Comparison of ENCODE assay signal across 1 cellular context in the genomic region with DNA sequence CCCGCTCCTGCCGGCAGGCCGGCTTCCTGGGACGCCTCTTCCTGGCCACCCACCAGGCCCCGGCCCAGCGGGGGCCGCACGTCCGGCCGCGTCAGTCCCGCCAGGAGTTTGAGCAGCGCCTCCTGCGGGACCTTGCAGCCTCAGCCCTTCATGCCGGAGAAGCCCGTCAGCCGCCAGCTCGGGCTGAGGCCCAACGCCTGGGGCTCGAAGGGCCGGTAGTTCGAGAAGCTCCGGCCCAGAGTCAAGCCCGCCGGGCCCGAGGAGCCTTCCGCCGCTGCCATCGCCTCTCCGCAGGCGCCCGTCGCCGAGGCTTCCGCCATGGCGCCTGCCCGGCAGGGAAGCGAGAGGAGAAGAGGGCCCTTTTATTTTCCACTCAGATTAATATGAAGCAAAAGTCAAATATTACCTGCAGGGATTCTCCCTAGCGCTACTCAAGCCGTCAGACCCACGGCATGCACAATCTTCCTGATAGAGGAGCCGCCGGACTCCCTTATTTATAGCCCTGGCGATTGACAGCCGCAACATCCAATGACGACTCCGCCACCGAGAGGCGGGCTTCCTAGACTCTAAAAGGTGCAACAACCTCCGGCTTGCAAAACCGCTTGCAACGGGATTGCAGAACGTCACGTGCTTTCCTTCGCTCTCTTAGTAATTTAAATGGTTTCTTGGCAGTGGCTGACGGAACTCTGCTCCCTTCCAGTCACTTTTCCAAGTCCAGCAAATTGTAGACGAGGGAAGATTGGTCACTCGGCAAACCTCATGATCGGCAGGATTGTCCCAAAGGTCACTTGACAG.
A peak's percentile ranks its signal among the peaks of the same experiment; 100 is the strongest.
TF ChIP-seq lines count a peak whose summit lies in the region.

A gene with protein sequence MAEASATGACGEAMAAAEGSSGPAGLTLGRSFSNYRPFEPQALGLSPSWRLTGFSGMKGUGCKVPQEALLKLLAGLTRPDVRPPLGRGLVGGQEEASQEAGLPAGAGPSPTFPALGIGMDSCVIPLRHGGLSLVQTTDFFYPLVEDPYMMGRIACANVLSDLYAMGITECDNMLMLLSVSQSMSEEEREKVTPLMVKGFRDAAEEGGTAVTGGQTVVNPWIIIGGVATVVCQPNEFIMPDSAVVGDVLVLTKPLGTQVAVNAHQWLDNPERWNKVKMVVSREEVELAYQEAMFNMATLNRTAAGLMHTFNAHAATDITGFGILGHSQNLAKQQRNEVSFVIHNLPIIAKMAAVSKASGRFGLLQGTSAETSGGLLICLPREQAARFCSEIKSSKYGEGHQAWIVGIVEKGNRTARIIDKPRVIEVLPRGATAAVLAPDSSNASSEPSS (minus strand): TSS at position 467 of the 795 bp plus-strand sequence. CDS start 147 bp downstream, at position 320.

TF ChIP-seq in GM12878, 131 proteins besides CTCF, POLR2A, EP300 and RAD21 (continued from another document and continues in another):
- TF ChIP-seq, protein P1, sequence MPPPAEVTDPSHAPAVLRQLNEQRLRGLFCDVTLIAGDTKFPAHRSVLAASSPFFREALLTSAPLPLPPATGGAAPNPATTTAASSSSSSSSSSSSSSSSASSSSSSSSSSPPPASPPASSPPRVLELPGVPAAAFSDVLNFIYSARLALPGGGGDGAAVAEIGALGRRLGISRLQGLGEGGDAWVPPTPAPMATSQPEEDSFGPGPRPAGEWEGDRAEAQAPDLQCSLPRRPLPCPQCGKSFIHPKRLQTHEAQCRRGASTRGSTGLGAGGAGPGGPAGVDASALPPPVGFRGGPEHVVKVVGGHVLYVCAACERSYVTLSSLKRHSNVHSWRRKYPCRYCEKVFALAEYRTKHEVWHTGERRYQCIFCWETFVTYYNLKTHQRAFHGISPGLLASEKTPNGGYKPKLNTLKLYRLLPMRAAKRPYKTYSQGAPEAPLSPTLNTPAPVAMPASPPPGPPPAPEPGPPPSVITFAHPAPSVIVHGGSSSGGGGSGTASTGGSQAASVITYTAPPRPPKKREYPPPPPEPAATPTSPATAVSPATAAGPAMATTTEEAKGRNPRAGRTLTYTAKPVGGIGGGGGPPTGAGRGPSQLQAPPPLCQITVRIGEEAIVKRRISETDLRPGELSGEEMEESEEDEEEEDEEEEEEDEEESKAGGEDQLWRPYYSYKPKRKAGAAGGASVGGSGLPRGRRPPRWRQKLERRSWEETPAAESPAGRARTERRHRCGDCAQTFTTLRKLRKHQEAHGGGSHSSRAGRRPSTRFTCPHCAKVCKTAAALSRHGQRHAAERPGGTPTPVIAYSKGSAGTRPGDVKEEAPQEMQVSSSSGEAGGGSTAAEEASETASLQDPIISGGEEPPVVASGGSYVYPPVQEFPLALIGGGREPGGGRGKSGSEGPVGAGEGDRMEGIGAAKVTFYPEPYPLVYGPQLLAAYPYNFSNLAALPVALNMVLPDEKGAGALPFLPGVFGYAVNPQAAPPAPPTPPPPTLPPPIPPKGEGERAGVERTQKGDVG (CRISPR knock-in tag; IDR thresholded peaks at IDR 0.05): no peak
- TF ChIP-seq, protein P2, sequence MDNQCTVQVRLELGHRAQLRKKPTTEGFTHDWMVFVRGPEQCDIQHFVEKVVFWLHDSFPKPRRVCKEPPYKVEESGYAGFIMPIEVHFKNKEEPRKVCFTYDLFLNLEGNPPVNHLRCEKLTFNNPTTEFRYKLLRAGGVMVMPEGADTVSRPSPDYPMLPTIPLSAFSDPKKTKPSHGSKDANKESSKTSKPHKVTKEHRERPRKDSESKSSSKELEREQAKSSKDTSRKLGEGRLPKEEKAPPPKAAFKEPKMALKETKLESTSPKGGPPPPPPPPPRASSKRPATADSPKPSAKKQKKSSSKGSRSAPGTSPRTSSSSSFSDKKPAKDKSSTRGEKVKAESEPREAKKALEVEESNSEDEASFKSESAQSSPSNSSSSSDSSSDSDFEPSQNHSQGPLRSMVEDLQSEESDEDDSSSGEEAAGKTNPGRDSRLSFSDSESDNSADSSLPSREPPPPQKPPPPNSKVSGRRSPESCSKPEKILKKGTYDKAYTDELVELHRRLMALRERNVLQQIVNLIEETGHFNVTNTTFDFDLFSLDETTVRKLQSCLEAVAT (IDR thresholded peaks at IDR 0.05): peak; percentile 99
- TF ChIP-seq, protein P3, sequence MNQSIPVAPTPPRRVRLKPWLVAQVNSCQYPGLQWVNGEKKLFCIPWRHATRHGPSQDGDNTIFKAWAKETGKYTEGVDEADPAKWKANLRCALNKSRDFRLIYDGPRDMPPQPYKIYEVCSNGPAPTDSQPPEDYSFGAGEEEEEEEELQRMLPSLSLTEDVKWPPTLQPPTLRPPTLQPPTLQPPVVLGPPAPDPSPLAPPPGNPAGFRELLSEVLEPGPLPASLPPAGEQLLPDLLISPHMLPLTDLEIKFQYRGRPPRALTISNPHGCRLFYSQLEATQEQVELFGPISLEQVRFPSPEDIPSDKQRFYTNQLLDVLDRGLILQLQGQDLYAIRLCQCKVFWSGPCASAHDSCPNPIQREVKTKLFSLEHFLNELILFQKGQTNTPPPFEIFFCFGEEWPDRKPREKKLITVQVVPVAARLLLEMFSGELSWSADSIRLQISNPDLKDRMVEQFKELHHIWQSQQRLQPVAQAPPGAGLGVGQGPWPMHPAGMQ (IDR thresholded peaks at IDR 0.05; ENCODE audit: borderline replicate concordance): no peak
- TF ChIP-seq KLF5 (IDR thresholded peaks at IDR 0.05; ENCODE audit: partially characterized antibody) (peak; percentile 35), CREB1 (IDR thresholded peaks at IDR 0.05; ENCODE audit: low read depth) (peak; percentile 61), BCL11A (IDR thresholded peaks at IDR 0.05; ENCODE audit: low read depth, low read length) (no peak), ZNF274 (IDR thresholded peaks at IDR 0.05; ENCODE audit: insufficient read depth, insufficient read length) (no peak), PML (IDR thresholded peaks at IDR 0.05; ENCODE audit: low read length) (peak; percentile 98), FOS (IDR thresholded peaks at IDR 0.05; ENCODE audit: borderline replicate concordance, extremely low read depth, insufficient read length) (peak; percentile 38), BACH1 (IDR thresholded peaks at IDR 0.05; ENCODE audit: borderline replicate concordance) (no peak), PAX8 (IDR thresholded peaks at IDR 0.05) (no peak), STAT3 (IDR thresholded peaks at IDR 0.05; ENCODE audit: low read depth, low read length) (no peak), SP1 (IDR thresholded peaks at IDR 0.05; ENCODE audit: low read depth, low read length) (peak; percentile 95), CBFB (IDR thresholded peaks at IDR 0.05; ENCODE audit: low read depth) (peak; percentile 88), SRF (IDR thresholded peaks at IDR 0.05; ENCODE audit: low read depth in 2 of 2, low read length in 2 of 2) (0 out of 4 replicates have a peak, but pooled peaks of 1 of the 2 experiments have one; percentile 19), SIN3A (IDR thresholded peaks at IDR 0.05; ENCODE audit: low read depth, low read length) (peak; percentile 43; the same call in 1 of the 2 replicates), ETV6 (conservative IDR thresholded peaks at IDR 0.05 in 1 of 2, IDR thresholded peaks at IDR 0.05 in 1 of 2; ENCODE audit: borderline replicate concordance in 1 of 2, low read depth in 1 of 2) (no peak), TARDBP (IDR thresholded peaks at IDR 0.05; ENCODE audit: borderline replicate concordance) (no peak), SREBF2 (IDR thresholded peaks at IDR 0.05; ENCODE audit: low read length) (no peak), ZNF207 (IDR thresholded peaks at IDR 0.05; ENCODE audit: borderline replicate concordance) (no peak), SPI1 (IDR thresholded peaks at IDR 0.05; ENCODE audit: borderline replicate concordance, insufficient read depth, low read depth, low read length) (no peak), ZNF24 (IDR thresholded peaks at IDR 0.05) (no peak), CBX3 (IDR thresholded peaks at IDR 0.05; ENCODE audit: borderline replicate concordance, low read depth) (no peak), TCF7 (IDR thresholded peaks at IDR 0.05; ENCODE audit: borderline replicate concordance) (no peak), HDAC6 (IDR thresholded peaks at IDR 0.05; ENCODE audit: unreplicated experiment) (no peak), TAF1 (IDR thresholded peaks at IDR 0.05; ENCODE audit: borderline replicate concordance, low read depth, low read length) (peak; percentile 38; the same call in 1 of the 2 replicates)
- TF ChIP-seq, protein P4, sequence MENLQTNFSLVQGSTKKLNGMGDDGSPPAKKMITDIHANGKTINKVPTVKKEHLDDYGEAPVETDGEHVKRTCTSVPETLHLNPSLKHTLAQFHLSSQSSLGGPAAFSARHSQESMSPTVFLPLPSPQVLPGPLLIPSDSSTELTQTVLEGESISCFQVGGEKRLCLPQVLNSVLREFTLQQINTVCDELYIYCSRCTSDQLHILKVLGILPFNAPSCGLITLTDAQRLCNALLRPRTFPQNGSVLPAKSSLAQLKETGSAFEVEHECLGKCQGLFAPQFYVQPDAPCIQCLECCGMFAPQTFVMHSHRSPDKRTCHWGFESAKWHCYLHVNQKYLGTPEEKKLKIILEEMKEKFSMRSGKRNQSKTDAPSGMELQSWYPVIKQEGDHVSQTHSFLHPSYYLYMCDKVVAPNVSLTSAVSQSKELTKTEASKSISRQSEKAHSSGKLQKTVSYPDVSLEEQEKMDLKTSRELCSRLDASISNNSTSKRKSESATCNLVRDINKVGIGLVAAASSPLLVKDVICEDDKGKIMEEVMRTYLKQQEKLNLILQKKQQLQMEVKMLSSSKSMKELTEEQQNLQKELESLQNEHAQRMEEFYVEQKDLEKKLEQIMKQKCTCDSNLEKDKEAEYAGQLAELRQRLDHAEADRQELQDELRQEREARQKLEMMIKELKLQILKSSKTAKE (IDR thresholded peaks at IDR 0.05; ENCODE audit: low read depth, poor library complexity, severe bottlenecking): no peak
- TF ChIP-seq, protein P5, sequence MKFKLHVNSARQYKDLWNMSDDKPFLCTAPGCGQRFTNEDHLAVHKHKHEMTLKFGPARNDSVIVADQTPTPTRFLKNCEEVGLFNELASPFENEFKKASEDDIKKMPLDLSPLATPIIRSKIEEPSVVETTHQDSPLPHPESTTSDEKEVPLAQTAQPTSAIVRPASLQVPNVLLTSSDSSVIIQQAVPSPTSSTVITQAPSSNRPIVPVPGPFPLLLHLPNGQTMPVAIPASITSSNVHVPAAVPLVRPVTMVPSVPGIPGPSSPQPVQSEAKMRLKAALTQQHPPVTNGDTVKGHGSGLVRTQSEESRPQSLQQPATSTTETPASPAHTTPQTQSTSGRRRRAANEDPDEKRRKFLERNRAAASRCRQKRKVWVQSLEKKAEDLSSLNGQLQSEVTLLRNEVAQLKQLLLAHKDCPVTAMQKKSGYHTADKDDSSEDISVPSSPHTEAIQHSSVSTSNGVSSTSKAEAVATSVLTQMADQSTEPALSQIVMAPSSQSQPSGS (IDR thresholded peaks at IDR 0.05; ENCODE audit: low read length): no peak
- TF ChIP-seq, protein P6, sequence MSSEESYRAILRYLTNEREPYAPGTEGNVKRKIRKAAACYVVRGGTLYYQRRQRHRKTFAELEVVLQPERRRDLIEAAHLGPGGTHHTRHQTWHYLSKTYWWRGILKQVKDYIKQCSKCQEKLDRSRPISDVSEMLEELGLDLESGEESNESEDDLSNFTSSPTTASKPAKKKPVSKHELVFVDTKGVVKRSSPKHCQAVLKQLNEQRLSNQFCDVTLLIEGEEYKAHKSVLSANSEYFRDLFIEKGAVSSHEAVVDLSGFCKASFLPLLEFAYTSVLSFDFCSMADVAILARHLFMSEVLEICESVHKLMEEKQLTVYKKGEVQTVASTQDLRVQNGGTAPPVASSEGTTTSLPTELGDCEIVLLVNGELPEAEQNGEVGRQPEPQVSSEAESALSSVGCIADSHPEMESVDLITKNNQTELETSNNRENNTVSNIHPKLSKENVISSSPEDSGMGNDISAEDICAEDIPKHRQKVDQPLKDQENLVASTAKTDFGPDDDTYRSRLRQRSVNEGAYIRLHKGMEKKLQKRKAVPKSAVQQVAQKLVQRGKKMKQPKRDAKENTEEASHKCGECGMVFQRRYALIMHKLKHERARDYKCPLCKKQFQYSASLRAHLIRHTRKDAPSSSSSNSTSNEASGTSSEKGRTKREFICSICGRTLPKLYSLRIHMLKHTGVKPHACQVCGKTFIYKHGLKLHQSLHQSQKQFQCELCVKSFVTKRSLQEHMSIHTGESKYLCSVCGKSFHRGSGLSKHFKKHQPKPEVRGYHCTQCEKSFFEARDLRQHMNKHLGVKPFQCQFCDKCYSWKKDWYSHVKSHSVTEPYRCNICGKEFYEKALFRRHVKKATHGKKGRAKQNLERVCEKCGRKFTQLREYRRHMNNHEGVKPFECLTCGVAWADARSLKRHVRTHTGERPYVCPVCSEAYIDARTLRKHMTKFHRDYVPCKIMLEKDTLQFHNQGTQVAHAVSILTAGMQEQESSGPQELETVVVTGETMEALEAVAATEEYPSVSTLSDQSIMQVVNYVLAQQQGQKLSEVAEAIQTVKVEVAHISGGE (CRISPR knock-in tag; IDR thresholded peaks at IDR 0.05): no peak
- TF ChIP-seq, protein P7, sequence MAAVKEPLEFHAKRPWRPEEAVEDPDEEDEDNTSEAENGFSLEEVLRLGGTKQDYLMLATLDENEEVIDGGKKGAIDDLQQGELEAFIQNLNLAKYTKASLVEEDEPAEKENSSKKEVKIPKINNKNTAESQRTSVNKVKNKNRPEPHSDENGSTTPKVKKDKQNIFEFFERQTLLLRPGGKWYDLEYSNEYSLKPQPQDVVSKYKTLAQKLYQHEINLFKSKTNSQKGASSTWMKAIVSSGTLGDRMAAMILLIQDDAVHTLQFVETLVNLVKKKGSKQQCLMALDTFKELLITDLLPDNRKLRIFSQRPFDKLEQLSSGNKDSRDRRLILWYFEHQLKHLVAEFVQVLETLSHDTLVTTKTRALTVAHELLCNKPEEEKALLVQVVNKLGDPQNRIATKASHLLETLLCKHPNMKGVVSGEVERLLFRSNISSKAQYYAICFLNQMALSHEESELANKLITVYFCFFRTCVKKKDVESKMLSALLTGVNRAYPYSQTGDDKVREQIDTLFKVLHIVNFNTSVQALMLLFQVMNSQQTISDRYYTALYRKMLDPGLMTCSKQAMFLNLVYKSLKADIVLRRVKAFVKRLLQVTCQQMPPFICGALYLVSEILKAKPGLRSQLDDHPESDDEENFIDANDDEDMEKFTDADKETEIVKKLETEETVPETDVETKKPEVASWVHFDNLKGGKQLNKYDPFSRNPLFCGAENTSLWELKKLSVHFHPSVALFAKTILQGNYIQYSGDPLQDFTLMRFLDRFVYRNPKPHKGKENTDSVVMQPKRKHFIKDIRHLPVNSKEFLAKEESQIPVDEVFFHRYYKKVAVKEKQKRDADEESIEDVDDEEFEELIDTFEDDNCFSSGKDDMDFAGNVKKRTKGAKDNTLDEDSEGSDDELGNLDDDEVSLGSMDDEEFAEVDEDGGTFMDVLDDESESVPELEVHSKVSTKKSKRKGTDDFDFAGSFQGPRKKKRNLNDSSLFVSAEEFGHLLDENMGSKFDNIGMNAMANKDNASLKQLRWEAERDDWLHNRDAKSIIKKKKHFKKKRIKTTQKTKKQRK (IDR thresholded peaks at IDR 0.05; ENCODE audit: low read depth, low read length): 0 out of 2 replicates have a peak, but pooled peaks have one; percentile 15
- TF ChIP-seq, protein P8, sequence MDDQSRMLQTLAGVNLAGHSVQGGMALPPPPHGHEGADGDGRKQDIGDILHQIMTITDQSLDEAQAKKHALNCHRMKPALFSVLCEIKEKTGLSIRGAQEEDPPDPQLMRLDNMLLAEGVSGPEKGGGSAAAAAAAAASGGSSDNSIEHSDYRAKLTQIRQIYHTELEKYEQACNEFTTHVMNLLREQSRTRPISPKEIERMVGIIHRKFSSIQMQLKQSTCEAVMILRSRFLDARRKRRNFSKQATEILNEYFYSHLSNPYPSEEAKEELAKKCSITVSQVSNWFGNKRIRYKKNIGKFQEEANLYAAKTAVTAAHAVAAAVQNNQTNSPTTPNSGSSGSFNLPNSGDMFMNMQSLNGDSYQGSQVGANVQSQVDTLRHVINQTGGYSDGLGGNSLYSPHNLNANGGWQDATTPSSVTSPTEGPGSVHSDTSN (IDR thresholded peaks at IDR 0.05; ENCODE audit: insufficient replicate concordance, low read depth, low read length): peak; percentile 99
